21 cellular contexts compared by ENCODE assay signal in the genomic region with DNA sequence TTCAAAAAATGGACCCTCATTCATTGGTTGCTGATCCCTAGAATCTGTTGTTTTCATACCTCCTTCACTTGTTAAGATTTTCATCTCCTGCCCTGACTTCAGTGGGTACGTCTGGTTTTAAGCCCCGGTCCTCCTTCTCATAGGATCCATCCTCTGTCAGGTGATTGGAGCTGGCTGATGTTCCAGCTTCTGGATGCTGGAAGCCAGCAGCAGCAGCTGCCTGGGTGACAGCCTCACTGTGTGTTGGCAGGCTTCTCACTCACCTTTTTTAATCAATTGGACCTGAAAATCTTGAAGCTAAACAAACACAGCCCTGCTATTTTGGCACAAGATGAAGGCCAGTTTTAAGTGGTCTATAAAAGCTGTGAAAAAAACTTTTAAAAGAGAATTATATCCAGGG.
DNase-seq lines count a peak whose midpoint lies in the region; ATAC-seq and TF ChIP-seq lines count a peak whose summit lies in the region.
"Had no signal": no experiment of that assay in that cellular context is flagged by ENCODE, and none has a peak within 500 bp of the region (broad histone marks: within the 10 kb centered on the region; RNA-seq: fewer than 3 reads in every experiment).

No MANE protein-coding gene starts in this region.

- H3K36me3 ChIP-seq in GM23248 (ENCODE audit: low read depth) (no peaks in the 10 kb centered on the region), gastroesophageal sphincter (no peaks in the 10 kb centered on the region)
- H3K36me3 ChIP-seq: brain microvascular endothelial cell, lower lobe of right lung had no signal

- no peak for TF ChIP-seq POLR2A in gastroesophageal sphincter (IDR thresholded peaks at IDR 0.05)

- H3K4me1 ChIP-seq in GM23248 (ENCODE audit: insufficient read depth) (peaks cover 26% of the 10 kb centered on the region), gastroesophageal sphincter (peaks cover 0 to 5% (median 0%) of the 10 kb centered on the region in 3 donors)

- no peak overlapping the region for H3K9ac ChIP-seq in GM23248

- no peak overlapping the region for H3K4me3 ChIP-seq in GM23248
- H3K4me3 ChIP-seq in gastroesophageal sphincter: no peak overlapping the region
- H3K4me3 ChIP-seq: lower lobe of right lung, spleen had no signal

- H3K27ac ChIP-seq in GM23248 (no peak overlapping the region), gastroesophageal sphincter (no peak overlapping the region)
- H3K27ac ChIP-seq: brain microvascular endothelial cell, lower lobe of right lung, spleen had no signal

- no peaks in the 10 kb centered on the region for H4K20me1 ChIP-seq in GM23248 (ENCODE audit: insufficient read depth)

- ATAC-seq in HG03135 (IDR thresholded peaks at IDR 0.05; ENCODE audit: unreplicated experiment): no peak
- ATAC-seq in gastroesophageal sphincter: no peak
- ATAC-seq: activated CD8-positive, alpha-beta memory T cell treated with anti-CD3 and anti-CD28 coated beads, Interleukin-2, amount 10 ng/mL, durations not matched to agents 7 days and 5 days had no signal

- H3K4me2 ChIP-seq in GM23248 (ENCODE audit: unreplicated experiment): no peak overlapping the region

- H3K27me3 ChIP-seq in GM23248 (replicated peaks; ENCODE audit: insufficient read depth): no peaks in the 10 kb centered on the region
- H3K27me3 ChIP-seq in gastroesophageal sphincter: no peaks in the 10 kb centered on the region
- H3K27me3 ChIP-seq: brain microvascular endothelial cell, spleen had no signal

- DNase-seq in DMS 273 (lab: John Stamatoyannopoulos, UW; ENCODE audit: unreplicated experiment): peak; percentile 84
- DNase-seq in GM23248: peak; percentile 11
- peak; percentile 91 for DNase-seq in NCI-H2171 (lab: John Stamatoyannopoulos, UW)
- DNase-seq in astrocyte of the hippocampus (ENCODE audit: low read depth, low spot score): peak; percentile 61
- DNase-seq in GOT3 (lab: John Stamatoyannopoulos, UW): no peak
- DNase-seq: activated CD4-positive, alpha-beta T cell treated with anti-CD3 and anti-CD28 coated beads for 48 hours; activated CD8-positive, alpha-beta memory T cell treated with anti-CD3 and anti-CD28 coated beads, Interleukin-2, amount 10 ng/mL, durations not matched to agents 7 days and 5 days; activated naive CD8-positive, alpha-beta T cell treated with anti-CD3 and anti-CD28 coated beads for 36 hours; AML-193; brain microvascular endothelial cell; dermis blood vessel endothelial cell; Karpas-422; lower lobe of right lung; NCI-H82; SIG-M5; spleen; stimulated activated CD4-positive, alpha-beta T cell treated with anti-CD3 and anti-CD28 coated beads, Interleukin-4, amount 100 ng/mL, for 24 hours; T-helper 1 cell; trophoblast cell had no signal

- H2AFZ ChIP-seq in GM23248: no peak overlapping the region

- no peak for TF ChIP-seq EP300 in gastroesophageal sphincter (IDR thresholded peaks at IDR 0.05)

- H3K9me2 ChIP-seq in GM23248 (ENCODE audit: insufficient read depth): no peaks in the 10 kb centered on the region

- TF ChIP-seq CTCF in gastroesophageal sphincter (IDR thresholded peaks at IDR 0.05): no peak

- H3K79me2 ChIP-seq in GM23248 (ENCODE audit: insufficient read depth): no peaks in the 10 kb centered on the region

- peaks cover 11% of the 10 kb centered on the region for H3F3A ChIP-seq in GM23248 (ENCODE audit: insufficient read depth)

- 76 to 82% methylated on average over 2 of the region's 2 CpGs for WGBS in GM23248 (ENCODE audit: low coverage in 1 of 2, low lambda C conversion rate in 2 of 2, missing lambda C conversion rate in 2 of 2), 2 experiments
- WGBS in gastroesophageal sphincter (ENCODE audit: low coverage in 1 of 2), 2 donors: 33% methylated on average over 1 of the region's 2 CpGs; no CpG with 5 or more reads in 1 of the 2 donors

- H3K9me3 ChIP-seq in GM23248 (ENCODE audit: low read depth): no peaks in the 10 kb centered on the region
- no peaks in the 10 kb centered on the region for H3K9me3 ChIP-seq in gastroesophageal sphincter
- H3K9me3 ChIP-seq: lower lobe of right lung, spleen had no signal

- in situ Hi-C loops in GM23248 (cut with MboI): no loop called here
